In genomic region chr1:2594001-2594640, GRCh38 we compare ENCODE assay signal across 12 cellular contexts. TPM values are rescaled to one million over a fixed set of nuclear protein-coding genes. Genes with fewer than 3 reads are reported as not detected.
DNase-seq lines count a peak whose midpoint lies in the region; ATAC-seq, FAIRE-seq and TF ChIP-seq lines count a peak whose summit lies in the region.
"Had no signal": no experiment of that assay in that cellular context is flagged by ENCODE, and none has a peak within 500 bp of the region (broad histone marks: within the 10 kb centered on the region; RNA-seq: fewer than 3 reads in every experiment).

No MANE protein-coding gene starts in this region.

- no peaks in the 10 kb centered on the region for H3K4me1 Mint-ChIP-seq in activated naive CD8-positive, alpha-beta T cell treated with anti-CD3 and anti-CD28 coated beads for 36 hours

- no peaks in the 10 kb centered on the region for H3K27me3 ChIP-seq in ACC112 (ENCODE audit: insufficient read depth, low read length)
- no peaks in the 10 kb centered on the region for H3K27me3 ChIP-seq in bronchial epithelial cell (ENCODE audit: control insufficient read depth, insufficient read depth, low read length)
- no peaks in the 10 kb centered on the region for H3K27me3 ChIP-seq in lower lobe of right lung (ENCODE audit: low read depth)

- no peak for TF ChIP-seq CTCF in bronchial epithelial cell (IDR thresholded peaks at IDR 0.05; ENCODE audit: insufficient read depth, low read length, severe bottlenecking)
- TF ChIP-seq CTCF in lower lobe of right lung (IDR thresholded peaks at IDR 0.05) = no peak

- FAIRE-seq in bronchial epithelial cell (lab: Jason Lieb, UNC) = no peak

- H3K36me3 Mint-ChIP-seq in activated naive CD8-positive, alpha-beta T cell treated with anti-CD3 and anti-CD28 coated beads for 36 hours = peaks cover 1% of the 10 kb centered on the region
- H3K36me3 Mint-ChIP-seq: type B pancreatic cell had no signal

- H3K36me3 ChIP-seq in ACC112 (ENCODE audit: insufficient read depth, low read length) (no peaks in the 10 kb centered on the region), bronchial epithelial cell (ENCODE audit: control insufficient read depth, insufficient read depth, low read length) (peaks cover 4% of the 10 kb centered on the region), lower lobe of right lung (peaks cover 3% of the 10 kb centered on the region)

- intact Hi-C loops in lower lobe of right lung (cut with DNase I) = no loop called here

- H3K9me3 ChIP-seq in lower lobe of right lung = no peaks in the 10 kb centered on the region

- H3K4me1 ChIP-seq in ACC112 (ENCODE audit: control insufficient read depth, insufficient read depth, low read length, unreplicated experiment) (no peaks in the 10 kb centered on the region), lower lobe of right lung (peaks cover 21% of the 10 kb centered on the region)

- H3K27ac Mint-ChIP-seq in activated naive CD8-positive, alpha-beta T cell treated with anti-CD3 and anti-CD28 coated beads for 36 hours = no peak overlapping the region
- H3K27ac Mint-ChIP-seq: activated naive CD8-positive, alpha-beta T cell treated with anti-CD3 and anti-CD28 coated beads, Interleukin-2, amount 50 U/mL, for 24 hours; type B pancreatic cell had no signal

- H3K9me3 Mint-ChIP-seq in activated naive CD8-positive, alpha-beta T cell treated with anti-CD3 and anti-CD28 coated beads for 36 hours = peaks cover 4% of the 10 kb centered on the region

- H3K27me3 Mint-ChIP-seq in activated naive CD8-positive, alpha-beta T cell treated with anti-CD3 and anti-CD28 coated beads for 36 hours = no peaks in the 10 kb centered on the region
- H3K27me3 Mint-ChIP-seq: activated naive CD8-positive, alpha-beta T cell treated with anti-CD3 and anti-CD28 coated beads, Interleukin-2, amount 50 U/mL, for 24 hours had no signal

- H3K27ac ChIP-seq in ACC112 (ENCODE audit: low read depth, low read length) (no peak overlapping the region), lower lobe of right lung (peak overlapping the region; percentile 24)

- peak; percentile 6 to 40 for ATAC-seq in lower lobe of right lung
- ATAC-seq in GM18519 (IDR thresholded peaks at IDR 0.05; ENCODE audit: low FRiP score, unreplicated experiment) = no peak
- ATAC-seq: activated naive CD8-positive, alpha-beta T cell treated with anti-CD3 and anti-CD28 coated beads, Interleukin-2, amount 50 U/mL, for 24 hours had no signal

- peak overlapping the region; percentile 56 for H3K4me3 ChIP-seq in ACC112 (ENCODE audit: low read depth, low read length)
- H3K4me3 ChIP-seq in bronchial epithelial cell (ENCODE audit: low read depth, low read length) = peak overlapping the region; percentile 18
- H3K4me3 ChIP-seq in lower lobe of right lung = peak overlapping the region; percentile 43

- H3K4me3 Mint-ChIP-seq in activated naive CD8-positive, alpha-beta T cell treated with anti-CD3 and anti-CD28 coated beads for 36 hours = no peak overlapping the region
- H3K4me3 Mint-ChIP-seq: activated naive CD8-positive, alpha-beta T cell treated with anti-CD3 and anti-CD28 coated beads, Interleukin-2, amount 50 U/mL, for 24 hours; type B pancreatic cell had no signal

- no peaks in the 10 kb centered on the region for H3K79me2 ChIP-seq in ACC112 (ENCODE audit: control insufficient read depth, insufficient read depth, low read length, unreplicated experiment)

- DNase-seq in HT1080 (ENCODE audit: low read depth) (peak; percentile 23), bronchial epithelial cell (ENCODE audit: low read depth) (peak; percentile 34), lower lobe of right lung (peak; percentile 79), GM19240 (ENCODE audit: insufficient read length, low spot score) (no peak), NCI-H146 treated with DMSO at 0.1 percent for 48 hours (lab: John Stamatoyannopoulos, UW; ENCODE audit: unreplicated experiment) (no peak)
- no peak for DNase-seq in activated naive CD8-positive, alpha-beta T cell treated with anti-CD3 and anti-CD28 coated beads for 36 hours
- DNase-seq: activated naive CD8-positive, alpha-beta T cell treated with anti-CD3 and anti-CD28 coated beads, Interleukin-2, amount 50 U/mL, for 24 hours; NCI-H1436; T-helper 9 cell had no signal

- H2AFZ ChIP-seq in ACC112 (ENCODE audit: low read length, unreplicated experiment) = no peak overlapping the region

RNA-seq across cellular contexts. Expression of gene PRXL2B, which starts 7.5 kb away (rescaled TPM):
- total RNA-seq in HT1080 (2014; rRNA removed; shearing (Covaris generic)) = 17.7 and 21.1 TPM in 2 replicates
- 13.7 and 14.6 TPM in 2 replicates for polyA plus RNA-seq in HT1080 (2015; cell fraction: cytosol; rRNA removed)
- polyA plus RNA-seq in HT1080 (2015; cell fraction: nucleus; rRNA removed) = 12.0 and 16.9 TPM in 2 replicates
- total RNA-seq in bronchial epithelial cell = 5.2 and 6.8 TPM in 2 replicates
- 26.3 TPM for total RNA-seq in lower lobe of right lung
- 10 to 100 TPM; 42.2 to 43.2 TPM for total RNA-seq in activated naive CD8-positive, alpha-beta T cell treated with anti-CD3 and anti-CD28 coated beads for 36 hours

RNA-seq across cellular contexts. Expression of gene TNFRSF14, which starts 38.0 kb away (rescaled TPM):
- 6.6 and 16.6 TPM in 2 replicates for total RNA-seq in HT1080 (2014; rRNA removed; shearing (Covaris generic))
- polyA plus RNA-seq in HT1080 (2015; cell fraction: cytosol; rRNA removed) = 10.9 and 12.5 TPM in 2 replicates
- 47.4 and 54.0 TPM in 2 replicates for polyA plus RNA-seq in HT1080 (2015; cell fraction: nucleus; rRNA removed)
- total RNA-seq in bronchial epithelial cell (10.4 and 11.1 TPM in 2 replicates), lower lobe of right lung (152 TPM)
- 100 to 1,000 TPM in 1 of 2 experiments, 10 to 100 TPM in 1; 99.6 to 104 TPM for total RNA-seq in activated naive CD8-positive, alpha-beta T cell treated with anti-CD3 and anti-CD28 coated beads for 36 hours

RNA-seq across cellular contexts. Expression of gene MMEL1, which starts 38.7 kb away (rescaled TPM):
- total RNA-seq in HT1080 (2014; rRNA removed; shearing (Covaris generic)) = not detected in 2 replicates
- polyA plus RNA-seq in HT1080 (2015; cell fraction: cytosol; rRNA removed) = not detected in 2 replicates
- not detected in 2 replicates for polyA plus RNA-seq in HT1080 (2015; cell fraction: nucleus; rRNA removed)
- total RNA-seq in bronchial epithelial cell (0.13 TPM in 1 of 2 replicates, not detected in the other), lower lobe of right lung (7.6 TPM)
- total RNA-seq in activated naive CD8-positive, alpha-beta T cell treated with anti-CD3 and anti-CD28 coated beads for 36 hours = 1 to 10 TPM; 1.5 to 1.6 TPM

Comparison
In these comparisons a context has a peak if more than half of its experiments do, and no peak if none do; other contexts are left out.
1. DNase-seq: peak in HT1080 (single experiment), bronchial epithelial cell (single experiment) and lower lobe of right lung (single experiment); none in activated naive CD8-positive, alpha-beta T cell treated with anti-CD3 and anti-CD28 coated beads for 36 hours (single experiment), GM19240 (single experiment) and NCI-H146 treated with DMSO at 0.1 percent for 48 hours (single experiment).
2. Peak in every context shown above with its lines, with median percentiles within 50 percentile points of each other: H3K4me3 ChIP-seq.